1 cellular context compared by ENCODE assay signal in genomic region chr10:97319671-97320479, GRCh38.
TF ChIP-seq lines count a peak whose summit lies in the region.

No MANE protein-coding gene starts in this region.

TF ChIP-seq in HepG2, 621 proteins besides CTCF, POLR2A, EP300 and RAD21 (continued from another document and continues in another):
- TF ChIP-seq PAXIP1 (CRISPR knock-in tag; conservative IDR thresholded peaks at IDR 0.05) (0 out of 2 replicates have a peak, but pooled peaks have one; percentile 23), ZNF770 (CRISPR knock-in tag; IDR thresholded peaks at IDR 0.05) (peak; percentile 59; the same call in 1 of the 2 replicates), ATF4 (CRISPR knock-in tag; IDR thresholded peaks at IDR 0.05) (no peak), SNAPC4 (CRISPR knock-in tag; IDR thresholded peaks at IDR 0.05) (no peak), MBNL3 (CRISPR knock-in tag; conservative IDR thresholded peaks at IDR 0.05) (no peak), SUZ12 (IDR thresholded peaks at IDR 0.05; ENCODE audit: low read depth, low read length) (no peak), ZNF230 (CRISPR knock-in tag; IDR thresholded peaks at IDR 0.05) (no peak), FLYWCH1 (CRISPR knock-in tag; IDR thresholded peaks at IDR 0.05) (peak; percentile 9; the same call in 1 of the 2 replicates), SNAPC2 (CRISPR knock-in tag; IDR thresholded peaks at IDR 0.05) (no peak), CSRNP2 (CRISPR knock-in tag; conservative IDR thresholded peaks at IDR 0.05; ENCODE audit: low read depth) (no peak), ZNF556 (CRISPR knock-in tag; IDR thresholded peaks at IDR 0.05; ENCODE audit: borderline replicate concordance) (no peak), RXRB (CRISPR knock-in tag; IDR thresholded peaks at IDR 0.05; ENCODE audit: borderline replicate concordance) (peak; percentile 13; the same call in 1 of the 2 replicates), MAFK (conservative IDR thresholded peaks at IDR 0.05 in 1 of 2, IDR thresholded peaks at IDR 0.05 in 1 of 2; ENCODE audit: low read length in 2 of 2) (no peak), ZNF142 (CRISPR knock-in tag; IDR thresholded peaks at IDR 0.05) (0 out of 2 replicates have a peak, but pooled peaks have one; percentile 15), ZNF292 (CRISPR knock-in tag; IDR thresholded peaks at IDR 0.05; ENCODE audit: borderline replicate concordance, low read depth) (no peak), ATF7-NPFF (CRISPR knock-in tag; IDR thresholded peaks at IDR 0.05; ENCODE audit: low read depth) (peak; percentile 41; the same call in 1 of the 2 replicates), ZNF510 (CRISPR knock-in tag; IDR thresholded peaks at IDR 0.05; ENCODE audit: low read depth) (no peak), ZNF670 (CRISPR knock-in tag; IDR thresholded peaks at IDR 0.05; ENCODE audit: borderline replicate concordance) (peak; percentile 69; the same call in 1 of the 2 replicates), ZNF577 (CRISPR knock-in tag; IDR thresholded peaks at IDR 0.05; ENCODE audit: borderline replicate concordance, low read depth) (no peak), U2AF2 (IDR thresholded peaks at IDR 0.05; ENCODE audit: low read depth, low read length) (no peak), ZBTB37 (CRISPR knock-in tag; IDR thresholded peaks at IDR 0.05) (no peak), RCOR2 (CRISPR knock-in tag; IDR thresholded peaks at IDR 0.05) (no peak), ZNF235 (CRISPR knock-in tag; IDR thresholded peaks at IDR 0.05; ENCODE audit: borderline replicate concordance) (no peak), DMTF1 (CRISPR knock-in tag; IDR thresholded peaks at IDR 0.05) (no peak), ARID3A (IDR thresholded peaks at IDR 0.05; ENCODE audit: low read depth, low read length) (no peak), NFE2L2 (IDR thresholded peaks at IDR 0.05; ENCODE audit: low read length) (no peak), ZNF552 (CRISPR knock-in tag; IDR thresholded peaks at IDR 0.05; ENCODE audit: borderline replicate concordance) (no peak), RXRA (CRISPR knock-in tag; IDR thresholded peaks at IDR 0.05) (peak; percentile 82)
